ENCODE assay signal across 8 cellular contexts in genomic region chr15:67554580-67554979, GRCh38.
"Had no signal": no experiment of that assay in that cellular context is flagged by ENCODE, and none has a peak within 500 bp of the region (broad histone marks: within the 10 kb centered on the region; RNA-seq: fewer than 3 reads in every experiment).

No MANE protein-coding gene starts in this region.

- H3K27ac Mint-ChIP-seq: IgD-negative memory B cell had no signal

- ATAC-seq: HepG2, K562 had no signal

- H3K27me3 Mint-ChIP-seq: IgD-negative memory B cell had no signal

- H3K9ac ChIP-seq: KMS-11 had no signal

- DNase-seq: IMR-90, KBM-7, KG1 had no signal

- H3K4me2 ChIP-seq: KMS-11 had no signal

- H3K27ac ChIP-seq: HL-60, KMS-11 had no signal

- H3K4me3 Mint-ChIP-seq: IgD-negative memory B cell had no signal

- H3K4me3 ChIP-seq: K562 had no signal
